ENCODE assay signal across 1 cellular context in genomic region chrX:53028678-53029077, GRCh38.
TF ChIP-seq lines count a peak whose summit lies in the region.

No MANE protein-coding gene starts in this region.

TF ChIP-seq in K562, 482 proteins besides CTCF, POLR2A, EP300 and RAD21 (continued from another document):
- TF ChIP-seq ZNF134 (CRISPR knock-in tag; conservative IDR thresholded peaks at IDR 0.05) (no peak), SMAD1 (IDR thresholded peaks at IDR 0.05; ENCODE audit: low read depth, low read length, partially characterized antibody) (no peak)
TF ChIP-seq in K562: peak in this region for 2.
